26 cellular contexts compared by ENCODE assay signal in genomic region chr5:177531209-177531940, GRCh38. TPM values are rescaled to one million over a fixed set of nuclear protein-coding genes. Genes with fewer than 3 reads are reported as not detected.
A peak's percentile ranks its signal among the peaks of the same experiment; 100 is the strongest.
DNase-seq lines count a peak whose midpoint lies in the region; ATAC-seq and TF ChIP-seq lines count a peak whose summit lies in the region.
"Had no signal": no experiment of that assay in that cellular context is flagged by ENCODE, and none has a peak within 500 bp of the region (broad histone marks: within the 10 kb centered on the region; RNA-seq: fewer than 3 reads in every experiment).

No MANE protein-coding gene starts in this region.

- POLR2A ChIA-PET in activated CD8-positive, alpha-beta T cell treated with anti-CD3 and anti-CD28 coated beads, Interleukin-2, amount 10 ng/mL, durations not matched to agents 7 days and 5 days (lab: Charles Lee): interaction anchor here (0.5 kb wide), 1 partner anchor 276 kb away, joined by 4 read pairs; no protein-coding TSS in a partner anchor

- H3K36me3 ChIP-seq in esophagus muscularis mucosa: peaks cover 45 to 98% (median 89%) of the 10 kb centered on the region in 4 donors
- peaks cover 31% of the 10 kb centered on the region for H3K36me3 ChIP-seq in SJCRH30

- TF ChIP-seq CTCF in LNCaP clone FGC (IDR thresholded peaks at IDR 0.05; ENCODE audit: control insufficient read depth, extremely low read depth, insufficient read depth) (no peak), esophagus muscularis mucosa (IDR thresholded peaks at IDR 0.05) (no peak), osteocyte (IDR thresholded peaks at IDR 0.05) (no peak)

- H3K4me3 ChIP-seq in LNCaP clone FGC (ENCODE audit: low read depth, low read length): no peak overlapping the region
- H3K4me3 ChIP-seq in esophagus muscularis mucosa: no peak overlapping the region
- H3K4me3 ChIP-seq in skin epidermis: no peak overlapping the region
- H3K4me3 ChIP-seq in SJCRH30: no peak overlapping the region
- H3K4me3 ChIP-seq: BLaER1, dorsolateral prefrontal cortex, SK-N-MC had no signal

- WGBS in esophagus muscularis mucosa: 93% methylated on average over 9 of the region's 27 CpGs

- H3K27ac ChIP-seq in esophagus muscularis mucosa (replicated peaks in 1 of 4) (peak overlapping the region in 3 of 4 donors; percentile 46 to 51 (median 49)), skin epidermis (peak overlapping the region in 18 of 21 experiments; percentile 31 to 86 (median 61)), SJCRH30 (no peak overlapping the region)
- H3K27ac ChIP-seq: BLaER1, dorsolateral prefrontal cortex, SK-N-MC had no signal

- H3K9me3 Mint-ChIP-seq in activated CD8-positive, alpha-beta T cell treated with anti-CD3 and anti-CD28 coated beads, Interleukin-2, amount 10 ng/mL, durations not matched to agents 7 days and 5 days (ENCODE audit: insufficient read depth): no peaks in the 10 kb centered on the region
- H3K9me3 Mint-ChIP-seq in osteocyte (ENCODE audit: unreplicated experiment): no peaks in the 10 kb centered on the region
- H3K9me3 Mint-ChIP-seq: activated CD4-positive, alpha-beta memory T cell treated with anti-CD3 and anti-CD28 coated beads, Interleukin-2, amount 10 ng/mL, durations not matched to agents 7 days and 5 days; T-helper 1 cell treated with Interleukin-12 subunit alpha and Interleukin-12 subunit beta and Interleukin-4 antibody, amounts not matched to agents 30 μg/mL and 1 μg/mL, for 36 hours; type B pancreatic cell had no signal

- CTCF ChIA-PET in activated CD8-positive, alpha-beta T cell treated with anti-CD3 and anti-CD28 coated beads, Interleukin-2, amount 10 ng/mL, durations not matched to agents 7 days and 5 days (lab: Charles Lee): no interaction called here

- peaks cover 23% of the 10 kb centered on the region for H3K36me3 Mint-ChIP-seq in activated CD8-positive, alpha-beta T cell treated with anti-CD3 and anti-CD28 coated beads, Interleukin-2, amount 10 ng/mL, durations not matched to agents 7 days and 5 days (ENCODE audit: low read depth)
- H3K36me3 Mint-ChIP-seq in osteocyte (ENCODE audit: unreplicated experiment): peaks cover 29% of the 10 kb centered on the region

- H3K27me3 Mint-ChIP-seq in activated CD8-positive, alpha-beta T cell treated with anti-CD3 and anti-CD28 coated beads, Interleukin-2, amount 10 ng/mL, durations not matched to agents 7 days and 5 days (ENCODE audit: low read depth): no peaks in the 10 kb centered on the region
- H3K27me3 Mint-ChIP-seq in osteocyte (ENCODE audit: unreplicated experiment): no peaks in the 10 kb centered on the region
- H3K27me3 Mint-ChIP-seq: activated CD4-positive, alpha-beta memory T cell treated with anti-CD3 and anti-CD28 coated beads, Interleukin-2, amount 10 ng/mL, durations not matched to agents 7 days and 5 days; type B pancreatic cell had no signal

- no peak overlapping the region for H3K4me3 Mint-ChIP-seq in activated CD8-positive, alpha-beta T cell treated with anti-CD3 and anti-CD28 coated beads, Interleukin-2, amount 10 ng/mL, durations not matched to agents 7 days and 5 days
- H3K4me3 Mint-ChIP-seq in osteocyte (ENCODE audit: unreplicated experiment): no peak overlapping the region
- H3K4me3 Mint-ChIP-seq: activated CD4-positive, alpha-beta memory T cell treated with anti-CD3 and anti-CD28 coated beads, Interleukin-2, amount 10 ng/mL, durations not matched to agents 7 days and 5 days; T-helper 1 cell treated with Interleukin-12 subunit alpha and Interleukin-12 subunit beta and Interleukin-4 antibody, amounts not matched to agents 30 μg/mL and 1 μg/mL, for 36 hours; type B pancreatic cell had no signal

- H3K4me1 ChIP-seq in esophagus muscularis mucosa: peaks cover 4 to 57% (median 27%) of the 10 kb centered on the region in 4 donors
- peaks cover 12% of the 10 kb centered on the region for H3K4me1 ChIP-seq in SJCRH30
- H3K4me1 ChIP-seq: BLaER1 had no signal

- intact Hi-C loops in esophagus muscularis mucosa (cut with DNase I): no loop called here

- H3K27me3 ChIP-seq in esophagus muscularis mucosa (no peaks in the 10 kb centered on the region), SJCRH30 (no peaks in the 10 kb centered on the region)
- H3K27me3 ChIP-seq: BLaER1, dorsolateral prefrontal cortex had no signal

- H3K4me1 Mint-ChIP-seq in activated CD8-positive, alpha-beta T cell treated with anti-CD3 and anti-CD28 coated beads, Interleukin-2, amount 10 ng/mL, durations not matched to agents 7 days and 5 days (ENCODE audit: low read depth): no peaks in the 10 kb centered on the region
- peaks cover 12% of the 10 kb centered on the region for H3K4me1 Mint-ChIP-seq in osteocyte (ENCODE audit: unreplicated experiment)
- H3K4me1 Mint-ChIP-seq: activated CD4-positive, alpha-beta memory T cell treated with anti-CD3 and anti-CD28 coated beads, Interleukin-2, amount 10 ng/mL, durations not matched to agents 7 days and 5 days had no signal

- DNase-seq in LNCaP clone FGC (ENCODE audit: low read depth) (peak; percentile 25), esophagus muscularis mucosa (ENCODE audit: extremely low spot score) (no peak), osteocyte (ENCODE audit: extremely low spot score, unreplicated experiment) (no peak), NCI-H526 treated with DMSO at 0.1 percent for 48 hours (lab: John Stamatoyannopoulos, UW) (no peak), SJCRH30 (no peak)
- DNase-seq in activated CD8-positive, alpha-beta T cell treated with anti-CD3 and anti-CD28 coated beads, Interleukin-2, amount 10 ng/mL, durations not matched to agents 7 days and 5 days: no peak
- DNase-seq: activated CD4-positive, alpha-beta memory T cell treated with anti-CD3 and anti-CD28 coated beads, Interleukin-2, amount 10 ng/mL, durations not matched to agents 7 days and 5 days; activated CD4-positive, CD25-positive, alpha-beta regulatory T cell treated with anti-CD3 and anti-CD28 coated beads, Interleukin-2, amount 50 U/mL, for 72 hours; activated gamma-delta T cell treated with Interleukin-2 at 50 U/mL for 16 hours; cerebellar nuclear complex; COR-L47; DMS53; dorsolateral prefrontal cortex; left colon; NCI-H1092; NCI-H1930; NCI-H345; NCI-H774; small intestine; stimulated activated CD4-positive, alpha-beta T cell treated with anti-CD3 and anti-CD28 coated beads, Interleukin-1b, Interleukin-23, amount 100 ng/mL, for 48 hours; stimulated activated CD8-positive, alpha-beta memory T cell treated with anti-CD3 and anti-CD28 coated beads, Interleukin-4, amount 100 ng/mL, for 48 hours had no signal

- H3K9me3 ChIP-seq in esophagus muscularis mucosa: no peaks in the 10 kb centered on the region
- no peaks in the 10 kb centered on the region for H3K9me3 ChIP-seq in SJCRH30 (replicated peaks)
- H3K9me3 ChIP-seq: BLaER1 had no signal

- ATAC-seq in activated CD8-positive, alpha-beta T cell treated with anti-CD3 and anti-CD28 coated beads, Interleukin-2, amount 10 ng/mL, durations not matched to agents 7 days and 5 days: no peak
- ATAC-seq: left colon had no signal

- no peak for TF ChIP-seq POLR2A in esophagus muscularis mucosa (IDR thresholded peaks at IDR 0.05; ENCODE audit: low read depth)

- TF ChIP-seq EP300 in esophagus muscularis mucosa (IDR thresholded peaks at IDR 0.05): no peak

- peak overlapping the region; percentile 64 for H3K27ac Mint-ChIP-seq in activated CD8-positive, alpha-beta T cell treated with anti-CD3 and anti-CD28 coated beads, Interleukin-2, amount 10 ng/mL, durations not matched to agents 7 days and 5 days
- no peak overlapping the region for H3K27ac Mint-ChIP-seq in osteocyte (ENCODE audit: unreplicated experiment)
- H3K27ac Mint-ChIP-seq: activated CD4-positive, alpha-beta memory T cell treated with anti-CD3 and anti-CD28 coated beads, Interleukin-2, amount 10 ng/mL, durations not matched to agents 7 days and 5 days; type B pancreatic cell had no signal

RNA-seq across cellular contexts. Expression of gene DDX41, which starts 14.6 kb away (rescaled TPM):
- total RNA-seq in activated CD8-positive, alpha-beta T cell treated with anti-CD3 and anti-CD28 coated beads, Interleukin-2, amount 10 ng/mL, durations not matched to agents 7 days and 5 days: 100 to 1,000 TPM; 135 to 149 TPM
- total RNA-seq in esophagus muscularis mucosa: 10 to 100 TPM; 58.1 to 92.1 (median 66.0) TPM
- total RNA-seq in osteocyte: 68.7 and 83.1 TPM in 2 replicates
- total RNA-seq in SJCRH30 (2014; rRNA removed; shearing (Covaris generic)): 68.5 and 76.8 TPM in 2 replicates

RNA-seq across cellular contexts. Expression of gene DOK3, which starts 21.7 kb away (rescaled TPM):
- 1 to 10 TPM; 7.3 to 7.8 TPM for total RNA-seq in activated CD8-positive, alpha-beta T cell treated with anti-CD3 and anti-CD28 coated beads, Interleukin-2, amount 10 ng/mL, durations not matched to agents 7 days and 5 days
- total RNA-seq in esophagus muscularis mucosa: 10 to 100 TPM in 1 of 4 donors, 1 to 10 TPM in 3; 6.7 to 15.2 (median 7.5) TPM
- total RNA-seq in osteocyte: 5.5 and 7.2 TPM in 2 replicates
- total RNA-seq in SJCRH30 (2014; rRNA removed; shearing (Covaris generic)): 3.0 and 6.2 TPM in 2 replicates

RNA-seq across cellular contexts. Expression of gene FAM193B, which starts 23.0 kb away (rescaled TPM):
- 100 to 1,000 TPM in 1 of 2 experiments, 10 to 100 TPM in 1; 95.8 to 105 TPM for total RNA-seq in activated CD8-positive, alpha-beta T cell treated with anti-CD3 and anti-CD28 coated beads, Interleukin-2, amount 10 ng/mL, durations not matched to agents 7 days and 5 days
- total RNA-seq in esophagus muscularis mucosa (10 to 100 TPM; 24.4 to 65.6 (median 50.7) TPM), osteocyte (82.0 and 97.2 TPM in 2 replicates)
- 30.8 and 33.8 TPM in 2 replicates for total RNA-seq in SJCRH30 (2014; rRNA removed; shearing (Covaris generic))

RNA-seq across cellular contexts. Expression of gene PDLIM7, which starts 34.0 kb away (rescaled TPM):
- total RNA-seq in activated CD8-positive, alpha-beta T cell treated with anti-CD3 and anti-CD28 coated beads, Interleukin-2, amount 10 ng/mL, durations not matched to agents 7 days and 5 days: 10 to 100 TPM; 62.5 to 67.3 TPM
- total RNA-seq in esophagus muscularis mucosa (1,000 to 10,000 TPM in 1 of 4 donors, 100 to 1,000 TPM in 3; 316 to 1,085 (median 575) TPM), osteocyte (312 and 358 TPM in 2 replicates)
- 58.4 and 68.5 TPM in 2 replicates for total RNA-seq in SJCRH30 (2014; rRNA removed; shearing (Covaris generic))

RNA-seq across cellular contexts. Expression of gene DBN1, which starts 57.9 kb away (rescaled TPM):
- 100 to 1,000 TPM in 1 of 2 experiments, 10 to 100 TPM in 1; 92.9 to 104 TPM for total RNA-seq in activated CD8-positive, alpha-beta T cell treated with anti-CD3 and anti-CD28 coated beads, Interleukin-2, amount 10 ng/mL, durations not matched to agents 7 days and 5 days
- total RNA-seq in esophagus muscularis mucosa: 100 to 1,000 TPM in 3 of 4 donors, 10 to 100 TPM in 1; 92.2 to 160 (median 130) TPM
- total RNA-seq in osteocyte: 248 and 249 TPM in 2 replicates
- total RNA-seq in SJCRH30 (2014; rRNA removed; shearing (Covaris generic)): 239 and 265 TPM in 2 replicates
